27 cellular contexts compared by ENCODE assay signal in genomic region chr11:95283146-95283545, GRCh38.
"Had no signal": no experiment of that assay in that cellular context is flagged by ENCODE, and none has a peak within 500 bp of the region (broad histone marks: within the 10 kb centered on the region; RNA-seq: fewer than 3 reads in every experiment).

No MANE protein-coding gene starts in this region.

- H3K9me3 ChIP-seq: Peyer's patch, SJCRH30, SK-N-SH had no signal

- H3K4me3 Mint-ChIP-seq: activated CD4-positive, alpha-beta memory T cell treated with anti-CD3 and anti-CD28 coated beads, Interleukin-2, amount 10 ng/mL, durations not matched to agents 7 days and 5 days; activated CD4-positive, alpha-beta T cell treated with anti-CD3 and anti-CD28 coated beads for 36 hours; activated naive CD4-positive, alpha-beta T cell treated with anti-CD3 and anti-CD28 coated beads for 36 hours; activated naive CD8-positive, alpha-beta T cell; activated T-helper 17 cell treated with anti-CD3 and anti-CD28 coated beads, Interleukin-2, amount 50 U/mL, for 72 hours had no signal

- H3K9me3 Mint-ChIP-seq: activated CD4-positive, alpha-beta memory T cell treated with anti-CD3 and anti-CD28 coated beads, Interleukin-2, amount 10 ng/mL, durations not matched to agents 7 days and 5 days; activated naive CD4-positive, alpha-beta T cell treated with anti-CD3 and anti-CD28 coated beads for 36 hours; activated T-helper 17 cell treated with anti-CD3 and anti-CD28 coated beads, Interleukin-2, amount 50 U/mL, for 72 hours had no signal

- H3K36me3 ChIP-seq: brain microvascular endothelial cell, cardiac muscle cell, Peyer's patch, SJCRH30, WERI-Rb-1 had no signal

- H3K27ac Mint-ChIP-seq: activated CD4-positive, alpha-beta memory T cell treated with anti-CD3 and anti-CD28 coated beads, Interleukin-2, amount 10 ng/mL, durations not matched to agents 7 days and 5 days; activated CD4-positive, alpha-beta T cell treated with anti-CD3 and anti-CD28 coated beads for 36 hours; activated naive CD4-positive, alpha-beta T cell treated with anti-CD3 and anti-CD28 coated beads for 36 hours; activated naive CD8-positive, alpha-beta T cell; activated T-helper 17 cell treated with anti-CD3 and anti-CD28 coated beads, Interleukin-2, amount 50 U/mL, for 72 hours had no signal

- H3K27ac ChIP-seq: brain microvascular endothelial cell, cardiac muscle cell, Peyer's patch, RWPE1, SJCRH30, WERI-Rb-1 had no signal

- H3K27me3 Mint-ChIP-seq: activated CD4-positive, alpha-beta memory T cell treated with anti-CD3 and anti-CD28 coated beads, Interleukin-2, amount 10 ng/mL, durations not matched to agents 7 days and 5 days; activated CD4-positive, alpha-beta T cell treated with anti-CD3 and anti-CD28 coated beads for 36 hours; activated naive CD8-positive, alpha-beta T cell had no signal

- H3K4me1 Mint-ChIP-seq: activated T-helper 17 cell treated with anti-CD3 and anti-CD28 coated beads, Interleukin-2, amount 50 U/mL, for 72 hours had no signal

- H3K4me3 ChIP-seq: cardiac muscle cell, Peyer's patch, SJCRH30 had no signal

- H3K9ac ChIP-seq: SK-N-SH had no signal

- H3K27me3 ChIP-seq: brain microvascular endothelial cell, cardiac muscle cell, Peyer's patch, SJCRH30 had no signal

- DNase-seq: activated CD4-positive, alpha-beta memory T cell treated with anti-CD3 and anti-CD28 coated beads, Interleukin-2, amount 10 ng/mL, durations not matched to agents 7 days and 5 days; activated CD4-positive, alpha-beta T cell treated with anti-CD3 and anti-CD28 coated beads for 36 hours; activated CD4-positive, alpha-beta T cell treated with anti-CD3 and anti-CD28 coated beads, Interleukin-2, amount 50 U/mL, for 1 hour; activated gamma-delta T cell; activated naive CD4-positive, alpha-beta T cell treated with anti-CD3 and anti-CD28 coated beads for 36 hours; activated T-cell treated with anti-CD3 and anti-CD28 coated beads for 4 hours; activated T-cell treated with anti-CD3 and anti-CD28 coated beads, Interleukin-2, amount 50 U/mL, for 48 hours; brain microvascular endothelial cell; Kasumi-1; KBM-7; NCI-H1048; NCI-H1417; NCI-H1694; NCI-H2029; NCI-H345; NCI-H510A; NCI-H69; Peyer's patch; Right ventricle myocardium superior; SJCRH30; SK-N-SH; T-helper 1 cell; WERI-Rb-1 had no signal

- H3K4me1 ChIP-seq: SJCRH30 had no signal
